ENCODE assay signal across 25 cellular contexts in genomic region chr12:44235674-44236073, GRCh38.
"Had no signal": no experiment of that assay in that cellular context is flagged by ENCODE, and none has a peak within 500 bp of the region (broad histone marks: within the 10 kb centered on the region; RNA-seq: fewer than 3 reads in every experiment).

No MANE protein-coding gene starts in this region.

- H3K4me3 ChIP-seq: colonic mucosa, esophagus squamous epithelium, gastrocnemius medialis, heart right ventricle, left lung, lower lobe of right lung, mucosa of descending colon had no signal

- H3K4me1 ChIP-seq: colonic mucosa, esophagus squamous epithelium, gastrocnemius medialis, heart right ventricle, left lung, lower lobe of right lung had no signal

- DNase-seq: colonic mucosa; cortex of kidney; effector CD8-positive, alpha-beta T cell; effector memory CD8-positive, alpha-beta T cell; endodermal cell; erythroblast; esophagus squamous epithelium; foreskin fibroblast; foreskin melanocyte; gastrocnemius medialis; glutamatergic neuron; head of caudate nucleus; heart right ventricle; hippocampal formation; left cardiac atrium; left lung; left ventricle myocardium superior; lower lobe of right lung; mesenchymal stem cell; mucosa of descending colon had no signal

- FAIRE-seq: endometrium, islet of Langerhans, keratinocyte had no signal

- H3K27me3 ChIP-seq: colonic mucosa, esophagus squamous epithelium, gastrocnemius medialis, heart right ventricle, left lung had no signal

- ATAC-seq: effector memory CD8-positive, alpha-beta T cell; esophagus mucosa; gastrocnemius medialis; heart right ventricle; left cardiac atrium; left lung; left ventricle myocardium superior; lower lobe of right lung; mucosa of descending colon had no signal

- H3K27ac ChIP-seq: colonic mucosa, epithelial cell of prostate, esophagus squamous epithelium, gastrocnemius medialis, heart right ventricle, left lung, lower lobe of right lung had no signal

- H3K36me3 ChIP-seq: colonic mucosa, esophagus squamous epithelium, gastrocnemius medialis, heart right ventricle, left lung, lower lobe of right lung had no signal

- H3K9me3 ChIP-seq: colonic mucosa, esophagus squamous epithelium, gastrocnemius medialis, heart right ventricle, left lung, lower lobe of right lung, mucosa of descending colon had no signal
